Comparison of ENCODE assay signal across 18 cellular contexts in the genomic region with DNA sequence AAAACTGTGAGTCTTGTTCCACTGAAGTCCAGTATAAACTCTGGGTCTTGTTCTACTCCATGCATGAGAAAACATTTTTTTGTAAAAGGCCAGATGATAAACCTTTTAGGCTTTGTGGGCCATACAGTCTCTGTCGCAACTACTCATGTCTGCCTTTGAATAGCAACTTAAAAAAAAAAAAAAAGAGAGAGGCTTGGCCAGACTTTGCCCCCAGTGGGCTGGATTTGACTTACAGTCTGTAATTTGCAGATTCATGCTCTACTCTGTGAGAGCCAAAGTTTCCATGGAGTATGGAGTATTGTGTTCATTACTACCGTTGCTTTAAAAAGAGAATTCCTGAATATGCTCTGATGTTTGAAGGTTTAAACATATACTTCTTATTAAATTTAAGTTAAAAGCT.
DNase-seq lines count a peak whose midpoint lies in the region; ATAC-seq and TF ChIP-seq lines count a peak whose summit lies in the region.
"Had no signal": no experiment of that assay in that cellular context is flagged by ENCODE, and none has a peak within 500 bp of the region (broad histone marks: within the 10 kb centered on the region; RNA-seq: fewer than 3 reads in every experiment).

No MANE protein-coding gene starts in this region.

- H2AFZ ChIP-seq in H9 (ENCODE audit: low read length) = no peak overlapping the region

- H3K9me3 Mint-ChIP-seq in H9 (peaks cover 6% of the 10 kb centered on the region in 2 experiments; a peak in 3 of 5 replicates), WTC11 (peaks cover 33% of the 10 kb centered on the region), progenitor cell of endocrine pancreas (ENCODE audit: low read depth) (peaks cover 11% of the 10 kb centered on the region)
- H3K9me3 Mint-ChIP-seq: activated naive CD4-positive, alpha-beta T cell treated with anti-CD3 and anti-CD28 coated beads, Interleukin-2, amount 50 U/mL, for 24 hours; stimulated activated naive CD8-positive, alpha-beta T cell treated with anti-CD3 and anti-CD28 coated beads, Interleukin-15, amount 100 ng/mL, for 72 hours had no signal

- H2BK120ac ChIP-seq in H9 (ENCODE audit: low read depth, low read length, poor library complexity, severe bottlenecking) = no peak overlapping the region

- H4K5ac ChIP-seq in H9 (ENCODE audit: insufficient read length, low read depth, low read length) = no peak overlapping the region

- CTCF ChIA-PET in WTC11 (lab: Charles Lee) = interaction anchor here (0.6 to 1.9 kb wide), 8 partner anchors 17 to 698 kb away, joined by 3 to 17 read pairs (median 4); no protein-coding TSS in a partner anchor

- no peak overlapping the region for H2AK5ac ChIP-seq in H9 (ENCODE audit: insufficient read length, low read length)

- no peaks in the 10 kb centered on the region for H3K9me3 ChIP-seq in H9 (ENCODE audit: control insufficient read depth, low read depth, low read length)
- H3K9me3 ChIP-seq: BLaER1, esophagus squamous epithelium had no signal

- TF ChIP-seq CTCF in H9 (conservative IDR thresholded peaks at IDR 0.05) = peak; percentile 48
- no peak for TF ChIP-seq CTCF in WTC11 (IDR thresholded peaks at IDR 0.05)
- peak; percentile 45 for TF ChIP-seq CTCF in progenitor cell of endocrine pancreas (IDR thresholded peaks at IDR 0.05; ENCODE audit: unreplicated experiment)

- intact Hi-C loops in left cardiac atrium (cut with DNase I) = no loop called here

- DNase-seq in H9 (no peak), WTC11 (ENCODE audit: low spot score) (no peak), left cardiac atrium (peak; percentile 24), progenitor cell of endocrine pancreas (ENCODE audit: low spot score, unreplicated experiment) (no peak), SIG-M5 treated with dmso at 0.1 percent for 504 hours (lab: John Stamatoyannopoulos, UW; ENCODE audit: unreplicated experiment) (no peak), NCI-H345 (lab: John Stamatoyannopoulos, UW) (no peak)
- DNase-seq: activated CD8-positive, alpha-beta memory T cell treated with anti-CD3 and anti-CD28 coated beads, Interleukin-2, amount 50 U/mL, for 48 hours; esophagus squamous epithelium; islet precursor cell; naive thymus-derived CD8-positive, alpha-beta T cell; retina; stimulated activated naive CD8-positive, alpha-beta T cell treated with anti-CD3 and anti-CD28 coated beads, Interleukin-15, amount 100 ng/mL, for 72 hours; SW 1271 had no signal

- H3K4me3 Mint-ChIP-seq in H9 (no peak overlapping the region), WTC11 (no peak overlapping the region), progenitor cell of endocrine pancreas (ENCODE audit: low read depth) (no peak overlapping the region)
- H3K4me3 Mint-ChIP-seq: activated naive CD4-positive, alpha-beta T cell treated with anti-CD3 and anti-CD28 coated beads, Interleukin-2, amount 50 U/mL, for 24 hours; naive thymus-derived CD8-positive, alpha-beta T cell; stimulated activated naive CD8-positive, alpha-beta T cell treated with anti-CD3 and anti-CD28 coated beads, Interleukin-15, amount 100 ng/mL, for 72 hours had no signal

- H3K4me2 ChIP-seq in H9 (ENCODE audit: insufficient read depth, insufficient read length, low read length) = no peak overlapping the region
- H3K4me2 ChIP-seq: BLaER1 had no signal

- POLR2A ChIA-PET in WTC11 (lab: Charles Lee) = no interaction called here

- H3K27me3 ChIP-seq in H9 (ENCODE audit: insufficient read depth, low read length) = no peaks in the 10 kb centered on the region
- H3K27me3 ChIP-seq: BLaER1, esophagus squamous epithelium had no signal

- no peak overlapping the region for H3K18ac ChIP-seq in H9 (ENCODE audit: insufficient read length, low read depth, low read length)

- ATAC-seq in WTC11 (peak; percentile 82), left cardiac atrium (peak; percentile 72 to 77), HG03469 (IDR thresholded peaks at IDR 0.05; ENCODE audit: unreplicated experiment) (no peak), GM18505 (IDR thresholded peaks at IDR 0.05; ENCODE audit: unreplicated experiment) (no peak)
- ATAC-seq: activated CD4-positive, CD25-positive, alpha-beta regulatory T cell treated with anti-CD3 and anti-CD28 coated beads, Interleukin-2, amount 50 U/mL, for 24 hours; naive thymus-derived CD8-positive, alpha-beta T cell; stimulated activated naive CD8-positive, alpha-beta T cell treated with anti-CD3 and anti-CD28 coated beads, Interleukin-15, amount 100 ng/mL, for 72 hours had no signal

- H3K23ac ChIP-seq in H9 (ENCODE audit: insufficient read length, low read depth, low read length) = no peak overlapping the region

- peaks cover 7 to 12% of the 10 kb centered on the region in 2 experiments; a peak in 3 of 4 replicates for H3K4me1 Mint-ChIP-seq in H9
- H3K4me1 Mint-ChIP-seq in WTC11 = peaks cover 22% of the 10 kb centered on the region
- no peaks in the 10 kb centered on the region for H3K4me1 Mint-ChIP-seq in progenitor cell of endocrine pancreas (ENCODE audit: low read depth)
- H3K4me1 Mint-ChIP-seq: activated naive CD4-positive, alpha-beta T cell treated with anti-CD3 and anti-CD28 coated beads, Interleukin-2, amount 50 U/mL, for 24 hours; naive thymus-derived CD8-positive, alpha-beta T cell; stimulated activated naive CD8-positive, alpha-beta T cell treated with anti-CD3 and anti-CD28 coated beads, Interleukin-15, amount 100 ng/mL, for 72 hours had no signal

- no peaks in the 10 kb centered on the region for H3K23me2 ChIP-seq in H9 (ENCODE audit: insufficient read length, low read depth, low read length, poor library complexity, severe bottlenecking)

- H3K27ac Mint-ChIP-seq in H9 = no peak overlapping the region
- no peak overlapping the region for H3K27ac Mint-ChIP-seq in WTC11
- H3K27ac Mint-ChIP-seq in progenitor cell of endocrine pancreas = no peak overlapping the region
- H3K27ac Mint-ChIP-seq: activated naive CD4-positive, alpha-beta T cell treated with anti-CD3 and anti-CD28 coated beads, Interleukin-2, amount 50 U/mL, for 24 hours; naive thymus-derived CD8-positive, alpha-beta T cell; stimulated activated naive CD8-positive, alpha-beta T cell treated with anti-CD3 and anti-CD28 coated beads, Interleukin-15, amount 100 ng/mL, for 72 hours had no signal

- H3K4me1 ChIP-seq in H9 (ENCODE audit: insufficient read depth, low read length) = no peaks in the 10 kb centered on the region
- H3K4me1 ChIP-seq: BLaER1, esophagus squamous epithelium had no signal

- H3K9ac ChIP-seq in H9 (ENCODE audit: extremely low read depth, insufficient read length, low read length) = no peak overlapping the region
- H3K9ac ChIP-seq: BLaER1 had no signal

- no peak overlapping the region for H2BK20ac ChIP-seq in H9 (ENCODE audit: low read depth, low read length, poor library complexity, severe bottlenecking)

- no peaks in the 10 kb centered on the region for H3K79me2 ChIP-seq in H9 (ENCODE audit: insufficient read depth, low read length)

- H3K4ac ChIP-seq in H9 (ENCODE audit: low read depth, low read length) = no peak overlapping the region

- no peak overlapping the region for H2BK15ac ChIP-seq in H9 (ENCODE audit: low read depth, low read length)

- H3K14ac ChIP-seq in H9 (ENCODE audit: insufficient read depth, low read length) = no peak overlapping the region

- no CpG with 5 or more reads among the region's 2 CpGs for WGBS in H9 (ENCODE audit: extremely low coverage, insufficient read length, low lambda C conversion rate)

- no peaks in the 10 kb centered on the region for H4K20me1 ChIP-seq in H9 (ENCODE audit: control insufficient read depth, insufficient read depth, insufficient read length)
- H4K20me1 ChIP-seq: BLaER1 had no signal

- TF ChIP-seq POLR2A in GM18505 (IDR thresholded peaks at IDR 0.05; ENCODE audit: borderline replicate concordance, extremely low read depth, insufficient read depth, insufficient read length) = no peak

- no peak overlapping the region for H2BK5ac ChIP-seq in H9 (ENCODE audit: insufficient read length, low read length)

- no peaks in the 10 kb centered on the region for H3K27me3 Mint-ChIP-seq in H9 (ENCODE audit: low read depth)
- H3K27me3 Mint-ChIP-seq in WTC11 (ENCODE audit: low read depth) = no peaks in the 10 kb centered on the region
- H3K27me3 Mint-ChIP-seq in progenitor cell of endocrine pancreas = no peaks in the 10 kb centered on the region

- H3K36me3 Mint-ChIP-seq in H9 (ENCODE audit: insufficient read depth in 1 of 3, low read depth in 3 of 3) (peaks cover 0 to 8% (median 0%) of the 10 kb centered on the region in 3 experiments; a peak in 5 of 7 replicates), WTC11 (peaks cover 12% of the 10 kb centered on the region), progenitor cell of endocrine pancreas (ENCODE audit: insufficient read depth) (no peaks in the 10 kb centered on the region)
- H3K36me3 Mint-ChIP-seq: activated naive CD4-positive, alpha-beta T cell treated with anti-CD3 and anti-CD28 coated beads, Interleukin-2, amount 50 U/mL, for 24 hours; naive thymus-derived CD8-positive, alpha-beta T cell had no signal

- H3K56ac ChIP-seq in H9 (ENCODE audit: insufficient read length, low read depth, low read length) = no peak overlapping the region

- no peak overlapping the region for H2BK12ac ChIP-seq in H9 (ENCODE audit: insufficient read length, low read depth, low read length)

- no peak overlapping the region for H4K8ac ChIP-seq in H9 (replicated peaks; ENCODE audit: insufficient read length, low read depth, low read length)

- no peaks in the 10 kb centered on the region for H3K79me1 ChIP-seq in H9 (ENCODE audit: insufficient read depth, low read depth, low read length, poor library complexity, severe bottlenecking)

- no peak overlapping the region for H4K91ac ChIP-seq in H9 (ENCODE audit: insufficient read length, low read depth, low read length)

- no peak overlapping the region for H3T11ph ChIP-seq in H9 (ENCODE audit: low read length)

- no peak overlapping the region for H3K27ac ChIP-seq in H9 (ENCODE audit: insufficient read length, low read depth, low read length)
- H3K27ac ChIP-seq: BLaER1, esophagus squamous epithelium had no signal

TF ChIP-seq in WTC11, 78 proteins besides CTCF, POLR2A, EP300 and RAD21 (continues in another document):
- TF ChIP-seq FOXK1 (CRISPR knock-in tag; IDR thresholded peaks at IDR 0.05) = no peak

Comparison
In these comparisons a context has a peak if more than half of its experiments do, and no peak if none do; other contexts are left out.
1. ATAC-seq: peak in WTC11 (single experiment) and left cardiac atrium (2 of 2); none in HG03469 (single experiment) and GM18505 (single experiment).